ENCODE assay signal across 9 cellular contexts in the genomic region with DNA sequence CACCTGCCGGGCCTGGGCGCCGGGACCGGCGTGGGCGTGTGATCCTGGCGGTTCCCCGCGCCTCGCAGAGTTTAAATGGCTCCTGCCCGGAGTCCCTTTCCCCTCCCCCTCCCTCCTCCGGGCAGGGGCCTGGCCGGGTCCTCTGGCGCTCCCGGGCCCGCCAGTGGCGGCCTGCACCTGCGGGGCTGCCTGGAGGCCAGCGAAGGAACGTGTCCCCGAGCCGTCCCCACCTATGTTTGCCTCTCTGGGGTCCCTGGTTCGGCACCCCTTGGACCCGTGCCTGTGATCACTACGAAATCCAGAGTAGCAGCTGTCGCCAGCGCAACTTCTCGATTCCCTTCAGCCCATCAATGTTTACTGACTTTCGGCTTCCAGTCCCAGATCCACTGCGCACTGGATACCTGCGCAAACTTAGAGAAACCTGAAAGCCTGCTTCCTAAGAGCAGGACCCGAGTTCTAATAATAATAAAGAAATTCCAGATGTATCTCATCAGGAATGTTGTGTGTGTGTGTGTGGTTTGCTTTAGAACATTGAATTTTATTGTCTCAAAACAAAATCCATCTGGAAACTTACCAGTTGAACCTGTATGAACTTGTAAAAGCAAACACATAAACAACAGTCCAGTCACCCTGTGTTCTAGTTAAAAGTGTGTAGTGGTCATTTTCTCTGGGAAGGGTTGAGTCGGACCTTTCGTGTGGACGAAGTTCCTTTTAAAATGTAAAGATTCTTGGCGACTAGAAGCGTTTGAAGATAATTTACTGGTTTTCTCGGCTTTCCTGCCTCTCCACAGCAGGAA. TPM values are rescaled to one million over a fixed set of nuclear protein-coding genes. Genes with fewer than 3 reads are reported as not detected.
DNase-seq lines count a peak whose midpoint lies in the region; TF ChIP-seq lines count a peak whose summit lies in the region.
"Had no signal": no experiment of that assay in that cellular context is flagged by ENCODE, and none has a peak within 500 bp of the region (broad histone marks: within the 10 kb centered on the region; RNA-seq: fewer than 3 reads in every experiment).

No MANE protein-coding gene starts in this region.

- no peaks in the 10 kb centered on the region for H3K9me3 ChIP-seq in uterus

- in situ Hi-C loops in GM13976 (cut with MboI; ENCODE audit: low sequenced_read_pairs, unreplicated experiment), result no loop called here

- no peak overlapping the region for H3K27ac Mint-ChIP-seq in activated naive CD4-positive, alpha-beta T cell treated with anti-CD3 and anti-CD28 coated beads, Interleukin-2, amount 10 ng/mL, durations not matched to agents 7 days and 5 days
- H3K27ac Mint-ChIP-seq in dendritic cell treated with granulocyte-macrophage colony-stimulating factor and Interleukin-4, amounts not matched to agents 40 ng/mL and 50 ng/mL, for 4 days, result no peak overlapping the region
- H3K27ac Mint-ChIP-seq in activated T-helper 1 cell treated with anti-CD3 and anti-CD28 coated beads, Interleukin-12 subunit alpha, Interleukin-12 subunit beta, Interleukin-2, Interleukin-4 antibody, amounts not matched to agents 30 ng/mL and 10 ng/mL and 1 ng/mL, durations not matched to agents 14 hours and 24 hours and 36 hours, result no peak overlapping the region

- no peaks in the 10 kb centered on the region for H3K36me3 Mint-ChIP-seq in activated naive CD4-positive, alpha-beta T cell treated with anti-CD3 and anti-CD28 coated beads, Interleukin-2, amount 10 ng/mL, durations not matched to agents 7 days and 5 days
- no peaks in the 10 kb centered on the region for H3K36me3 Mint-ChIP-seq in dendritic cell treated with granulocyte-macrophage colony-stimulating factor and Interleukin-4, amounts not matched to agents 40 ng/mL and 50 ng/mL, for 4 days (ENCODE audit: low read depth)
- H3K36me3 Mint-ChIP-seq in activated T-helper 1 cell treated with anti-CD3 and anti-CD28 coated beads, Interleukin-12 subunit alpha, Interleukin-12 subunit beta, Interleukin-2, Interleukin-4 antibody, amounts not matched to agents 30 ng/mL and 10 ng/mL and 1 ng/mL, durations not matched to agents 14 hours and 24 hours and 36 hours (ENCODE audit: low read depth), result no peaks in the 10 kb centered on the region

- H2AK5ac ChIP-seq in mesendoderm (ENCODE audit: low read length), result no peak overlapping the region

- H3K4me1 ChIP-seq in mesendoderm (ENCODE audit: control insufficient read depth, low read depth, low read length) (peaks cover 4% of the 10 kb centered on the region), uterus (no peaks in the 10 kb centered on the region)

- H3K9ac ChIP-seq in mesendoderm (ENCODE audit: low read length), result peak overlapping the region; percentile 63

- WGBS in mesendoderm (ENCODE audit: extremely low coverage, insufficient coverage, low lambda C conversion rate), result no CpG with 5 or more reads among the region's 38 CpGs

- H3K27ac ChIP-seq in mesendoderm (ENCODE audit: low read depth, low read length) (peak overlapping the region; percentile 87), uterus (no peak overlapping the region)

- H3K36me3 ChIP-seq in mesendoderm (ENCODE audit: control insufficient read depth, insufficient read depth, low read length) (no peaks in the 10 kb centered on the region), uterus (no peaks in the 10 kb centered on the region)

- H3K9me3 Mint-ChIP-seq in activated naive CD4-positive, alpha-beta T cell treated with anti-CD3 and anti-CD28 coated beads, Interleukin-2, amount 10 ng/mL, durations not matched to agents 7 days and 5 days, result no peaks in the 10 kb centered on the region
- no peaks in the 10 kb centered on the region for H3K9me3 Mint-ChIP-seq in dendritic cell treated with granulocyte-macrophage colony-stimulating factor and Interleukin-4, amounts not matched to agents 40 ng/mL and 50 ng/mL, for 4 days
- no peaks in the 10 kb centered on the region for H3K9me3 Mint-ChIP-seq in activated T-helper 1 cell treated with anti-CD3 and anti-CD28 coated beads, Interleukin-12 subunit alpha, Interleukin-12 subunit beta, Interleukin-2, Interleukin-4 antibody, amounts not matched to agents 30 ng/mL and 10 ng/mL and 1 ng/mL, durations not matched to agents 14 hours and 24 hours and 36 hours

- no peak overlapping the region for H4K8ac ChIP-seq in mesendoderm (ENCODE audit: low read depth, low read length)

- H2BK15ac ChIP-seq in mesendoderm (replicated peaks; ENCODE audit: low read depth), result no peak overlapping the region

- POLR2A ChIA-PET in GM10248 (lab: Yijun Ruan, JAX), result no interaction called here

- peaks cover 2% of the 10 kb centered on the region for H3K79me2 ChIP-seq in mesendoderm (ENCODE audit: control insufficient read depth, insufficient read depth, low read length)

- H3K18ac ChIP-seq in mesendoderm (ENCODE audit: low read length), result peak overlapping the region; percentile 88

- no peak overlapping the region for H2BK5ac ChIP-seq in mesendoderm (ENCODE audit: low read length)

- H3K4me1 Mint-ChIP-seq in activated naive CD4-positive, alpha-beta T cell treated with anti-CD3 and anti-CD28 coated beads, Interleukin-2, amount 10 ng/mL, durations not matched to agents 7 days and 5 days, result peaks cover 2% of the 10 kb centered on the region
- no peaks in the 10 kb centered on the region for H3K4me1 Mint-ChIP-seq in dendritic cell treated with granulocyte-macrophage colony-stimulating factor and Interleukin-4, amounts not matched to agents 40 ng/mL and 50 ng/mL, for 4 days (ENCODE audit: low read depth)
- H3K4me1 Mint-ChIP-seq in activated T-helper 1 cell treated with anti-CD3 and anti-CD28 coated beads, Interleukin-12 subunit alpha, Interleukin-12 subunit beta, Interleukin-2, Interleukin-4 antibody, amounts not matched to agents 30 ng/mL and 10 ng/mL and 1 ng/mL, durations not matched to agents 14 hours and 24 hours and 36 hours (ENCODE audit: low read depth), result no peaks in the 10 kb centered on the region

- no peaks in the 10 kb centered on the region for H3K79me1 ChIP-seq in mesendoderm (ENCODE audit: low read length)

- peak overlapping the region; percentile 38 for H3K4me2 ChIP-seq in mesendoderm (ENCODE audit: low read length)

- TF ChIP-seq CTCF in uterus (IDR thresholded peaks at IDR 0.05) (no peak), GM10248 (IDR thresholded peaks at IDR 0.05; ENCODE audit: control extremely low read depth, extremely low read depth, low read depth, missing control alignments) (no peak), GM13976 (IDR thresholded peaks at IDR 0.05; ENCODE audit: borderline replicate concordance, control extremely low read depth, extremely low read depth, insufficient read depth, missing control alignments) (no peak)

- H3K23ac ChIP-seq in mesendoderm (ENCODE audit: low read length), result no peak overlapping the region

- no peak overlapping the region for H3K4ac ChIP-seq in mesendoderm (ENCODE audit: low read depth, low read length)

- H3K4me3 Mint-ChIP-seq in activated naive CD4-positive, alpha-beta T cell treated with anti-CD3 and anti-CD28 coated beads, Interleukin-2, amount 10 ng/mL, durations not matched to agents 7 days and 5 days, result peak overlapping the region; percentile 61
- peak overlapping the region; percentile 59 for H3K4me3 Mint-ChIP-seq in dendritic cell treated with granulocyte-macrophage colony-stimulating factor and Interleukin-4, amounts not matched to agents 40 ng/mL and 50 ng/mL, for 4 days
- H3K4me3 Mint-ChIP-seq in activated T-helper 1 cell treated with anti-CD3 and anti-CD28 coated beads, Interleukin-12 subunit alpha, Interleukin-12 subunit beta, Interleukin-2, Interleukin-4 antibody, amounts not matched to agents 30 ng/mL and 10 ng/mL and 1 ng/mL, durations not matched to agents 14 hours and 24 hours and 36 hours, result no peak overlapping the region

- CTCF ChIA-PET in activated naive CD4-positive, alpha-beta T cell treated with anti-CD3 and anti-CD28 coated beads, Interleukin-2, amount 10 ng/mL, durations not matched to agents 7 days and 5 days (lab: Charles Lee), result no interaction called here
- CTCF ChIA-PET in GM10248 (lab: Yijun Ruan, JAX), result no interaction called here

- H3K27me3 ChIP-seq in mesendoderm (ENCODE audit: insufficient read depth, low read length, poor library complexity), result no peaks in the 10 kb centered on the region
- no peaks in the 10 kb centered on the region for H3K27me3 ChIP-seq in uterus

- intact Hi-C loops in dendritic cell treated with granulocyte-macrophage colony-stimulating factor and Interleukin-4, amounts not matched to agents 40 ng/mL and 50 ng/mL, for 4 days (cut with micrococcal nuclease), result no loop called here
- intact Hi-C loops in uterus (cut with DNase I; ENCODE audit: low total_unique reads), result no loop called here
- intact Hi-C loops in activated T-helper 1 cell treated with anti-CD3 and anti-CD28 coated beads, Interleukin-12 subunit alpha, Interleukin-12 subunit beta, Interleukin-2, Interleukin-4 antibody, amounts not matched to agents 30 ng/mL and 10 ng/mL and 1 ng/mL, durations not matched to agents 14 hours and 24 hours and 36 hours (cut with micrococcal nuclease), result no loop called here

- peak overlapping the region; percentile 74 for H3K56ac ChIP-seq in mesendoderm (ENCODE audit: low read length)

- H3K4me3 ChIP-seq in mesendoderm (ENCODE audit: low read length) (peak overlapping the region; percentile 49), uterus (peak overlapping the region; percentile 3 to 50)
- H3K4me3 ChIP-seq: K562 had no signal

- TF ChIP-seq POLR2A in uterus (IDR thresholded peaks at IDR 0.05), result no peak

- DNase-seq in activated naive CD4-positive, alpha-beta T cell treated with anti-CD3 and anti-CD28 coated beads, Interleukin-2, amount 10 ng/mL, durations not matched to agents 7 days and 5 days, result no peak
- DNase-seq in activated naive CD4-positive, alpha-beta T cell treated with Interleukin-2 at 50 U/mL for 16 hours, result no peak
- DNase-seq in mesendoderm (no peak), uterus (no peak), GM10248 (ENCODE audit: extremely low spot score) (no peak), GM13976 (ENCODE audit: low spot score) (no peak)
- DNase-seq in activated T-helper 1 cell treated with anti-CD3 and anti-CD28 coated beads, Interleukin-12 subunit alpha, Interleukin-12 subunit beta, Interleukin-2, Interleukin-4 antibody, amounts not matched to agents 30 ng/mL and 10 ng/mL and 1 ng/mL, durations not matched to agents 14 hours and 24 hours and 36 hours (ENCODE audit: low spot score), result no peak

- H4K5ac ChIP-seq in mesendoderm (ENCODE audit: low read length), result no peak overlapping the region

- H2BK120ac ChIP-seq in mesendoderm (ENCODE audit: low read depth, low read length), result no peak overlapping the region

- H3K27me3 Mint-ChIP-seq in activated naive CD4-positive, alpha-beta T cell treated with anti-CD3 and anti-CD28 coated beads, Interleukin-2, amount 10 ng/mL, durations not matched to agents 7 days and 5 days, result peaks cover 56% of the 10 kb centered on the region
- H3K27me3 Mint-ChIP-seq in dendritic cell treated with granulocyte-macrophage colony-stimulating factor and Interleukin-4, amounts not matched to agents 40 ng/mL and 50 ng/mL, for 4 days, result peaks cover 65% of the 10 kb centered on the region
- H3K27me3 Mint-ChIP-seq in activated T-helper 1 cell treated with anti-CD3 and anti-CD28 coated beads, Interleukin-12 subunit alpha, Interleukin-12 subunit beta, Interleukin-2, Interleukin-4 antibody, amounts not matched to agents 30 ng/mL and 10 ng/mL and 1 ng/mL, durations not matched to agents 14 hours and 24 hours and 36 hours (ENCODE audit: insufficient read depth), result peaks cover 23% of the 10 kb centered on the region

RNA-seq across cellular contexts. Expression of a gene that starts 0.8 kb away (rescaled TPM):
- polyA plus RNA-seq in mesendoderm (2013, experiment 1 of 2), result 6.0 TPM
- 5.9 TPM for polyA plus RNA-seq in mesendoderm (2013, experiment 2 of 2)
- total RNA-seq in uterus, result 1 to 10 TPM; 3.5 to 8.7 (median 4.8) TPM
- total RNA-seq in activated T-helper 1 cell treated with anti-CD3 and anti-CD28 coated beads, Interleukin-12 subunit alpha, Interleukin-12 subunit beta, Interleukin-2, Interleukin-4 antibody, amounts not matched to agents 30 ng/mL and 10 ng/mL and 1 ng/mL, durations not matched to agents 14 hours and 24 hours and 36 hours, result not detected in 2 replicates
- total RNA-seq: K562 had no signal
- polyA plus RNA-seq: K562 had no signal

RNA-seq across cellular contexts. Expression of a gene that starts 21.4 kb away (rescaled TPM):
- 10.0 TPM for polyA plus RNA-seq in mesendoderm (2013, experiment 1 of 2)
- 9.4 TPM for polyA plus RNA-seq in mesendoderm (2013, experiment 2 of 2)
- 1 to 10 TPM in 2 of 4 donors, under 1 TPM in 1, not detected in 1; 0.26 to 7.0 (median 2.4) TPM for total RNA-seq in uterus
- not detected in 2 replicates for total RNA-seq in activated T-helper 1 cell treated with anti-CD3 and anti-CD28 coated beads, Interleukin-12 subunit alpha, Interleukin-12 subunit beta, Interleukin-2, Interleukin-4 antibody, amounts not matched to agents 30 ng/mL and 10 ng/mL and 1 ng/mL, durations not matched to agents 14 hours and 24 hours and 36 hours
- total RNA-seq: K562 had no signal
- polyA plus RNA-seq: K562 had no signal
